In genomic region chr17:68247445-68248198, GRCh38 we compare ENCODE assay signal across 9 cellular contexts. TPM values are rescaled to one million over a fixed set of nuclear protein-coding genes. Genes with fewer than 3 reads are reported as not detected.
A peak's percentile ranks its signal among the peaks of the same experiment; 100 is the strongest.
DNase-seq lines count a peak whose midpoint lies in the region; ATAC-seq, FAIRE-seq and TF ChIP-seq lines count a peak whose summit lies in the region.
"Had no signal": no experiment of that assay in that cellular context is flagged by ENCODE, and none has a peak within 500 bp of the region (broad histone marks: within the 10 kb centered on the region; RNA-seq: fewer than 3 reads in every experiment).

AMZ2 (plus strand) TSS chr17:68248043; CDS start chr17:68250188, 2,145 bp downstream.

- H3K36me3 ChIP-seq in kidney (ENCODE audit: control insufficient read depth in 1 of 2, insufficient read depth in 2 of 2, low read length in 2 of 2) = peaks cover 0 to 6% of the 10 kb centered on the region in 2 donors

- peak; percentile 87 for ATAC-seq in HG03442 (IDR thresholded peaks at IDR 0.05; ENCODE audit: unreplicated experiment)

- no peaks in the 10 kb centered on the region for H3K9me3 ChIP-seq in kidney (ENCODE audit: control insufficient read depth in 1 of 2, low read length in 2 of 2)

- peak within 1 kb of the TSS; percentile 95 to 96 for H3K9ac ChIP-seq in kidney (ENCODE audit: low read length in 2 of 2)

- peak within 1 kb of the TSS; percentile 89 to 95 for H3K27ac ChIP-seq in kidney (ENCODE audit: low read depth in 2 of 2, low read length in 2 of 2)

- peaks cover 3 to 4% of the 10 kb centered on the region in 2 donors for H3K4me1 ChIP-seq in kidney (ENCODE audit: control insufficient read depth in 1 of 2, insufficient read depth in 1 of 2, low read depth in 1 of 2, low read length in 2 of 2)

- peak within 1 kb of the TSS; percentile 74 to 84 for H3K4me3 ChIP-seq in kidney (ENCODE audit: low read length in 2 of 2)

- intact Hi-C loops in kidney (cut with DNase I) = no loop called here

- peak; percentile 98 for DNase-seq in Ammon's horn (ENCODE audit: low spot score)
- DNase-seq in GM19238 (ENCODE audit: insufficient read length, low spot score) = peak; percentile 69
- peak; percentile 90 for DNase-seq in NCI-H510A treated with DMSO at 0.1 percent for 48 hours (lab: John Stamatoyannopoulos, UW)
- DNase-seq in activated CD4-positive, alpha-beta T cell treated with anti-CD3 and anti-CD28 coated beads for 24 hours (ENCODE audit: low read depth in 2 of 2) = peak; percentile 96 to 97
- DNase-seq in cerebellum (ENCODE audit: low spot score) = peak; percentile 96
- DNase-seq in kidney = peak; percentile 98
- DNase-seq in stimulated activated CD4-positive, alpha-beta T cell treated with anti-CD3 and anti-CD28 coated beads, Interleukin-15, amount 100 ng/mL, for 24 hours = peak; percentile 97

- FAIRE-seq in kidney (lab: Jason Lieb, UNC) = no peak
- FAIRE-seq: endometrium had no signal

- TF ChIP-seq CTCF in kidney (IDR thresholded peaks at IDR 0.05; ENCODE audit: borderline replicate concordance, extremely low read depth, insufficient read depth) = no peak

RNA-seq across cellular contexts. Expression of gene AMZ2, which starts in this region (rescaled TPM):
- total RNA-seq in cerebellum (43.8 TPM), kidney (48.6 TPM)
- 90.9 TPM for polyA plus RNA-seq in kidney (ENCODE audit: insufficient read depth, low read depth, low replicate concordance)

Comparison
In these comparisons a context has a peak if more than half of its experiments do, and no peak if none do; other contexts are left out.
1. Peak in every context shown above with its lines: DNase-seq, ATAC-seq, H3K4me3 ChIP-seq and H3K27ac ChIP-seq.